In the genomic region with DNA sequence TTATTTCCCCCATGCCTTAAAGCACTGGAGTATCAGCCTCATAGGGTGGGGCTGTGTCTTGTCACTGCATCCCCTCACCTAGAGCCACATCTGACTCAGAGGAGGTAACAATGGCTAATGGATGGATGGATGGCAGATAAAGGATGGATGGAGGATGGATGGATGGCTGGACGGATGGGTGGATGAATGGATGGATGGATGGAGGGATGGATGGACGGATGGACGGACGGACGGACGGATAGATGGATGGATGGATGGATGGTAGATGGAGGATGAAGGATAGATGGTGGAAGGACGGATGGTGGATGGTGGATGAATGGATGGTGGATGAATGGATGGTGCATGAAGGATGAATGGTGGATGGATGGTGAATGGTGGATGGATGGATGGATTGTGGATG, we compare ENCODE assay signal across 20 cellular contexts.
"Had no signal": no experiment of that assay in that cellular context is flagged by ENCODE, and none has a peak within 500 bp of the region (broad histone marks: within the 10 kb centered on the region; RNA-seq: fewer than 3 reads in every experiment).

No MANE protein-coding gene starts in this region.

- H3K27ac ChIP-seq: colonic mucosa, epithelial cell of prostate, esophagus squamous epithelium, heart right ventricle, left lung, lower lobe of right lung had no signal

- H3K4me1 ChIP-seq: colonic mucosa, heart right ventricle, left lung, lower lobe of right lung had no signal

- H3K36me3 ChIP-seq: colonic mucosa, esophagus squamous epithelium, gastrocnemius medialis, heart right ventricle, left lung, lower lobe of right lung had no signal

- H3K27me3 ChIP-seq: colonic mucosa, esophagus squamous epithelium, gastrocnemius medialis, left lung had no signal

- DNase-seq: colonic mucosa; cortex of kidney; effector CD8-positive, alpha-beta T cell; effector memory CD8-positive, alpha-beta T cell; endodermal cell; erythroblast; esophagus squamous epithelium; foreskin fibroblast; foreskin melanocyte; glutamatergic neuron; head of caudate nucleus; heart right ventricle; hippocampal formation; left cardiac atrium; lower lobe of right lung; mesenchymal stem cell; mucosa of descending colon had no signal

- H3K9me3 ChIP-seq: colonic mucosa, esophagus squamous epithelium, gastrocnemius medialis, heart right ventricle, left lung, lower lobe of right lung, mucosa of descending colon had no signal

- H3K4me3 ChIP-seq: colonic mucosa, esophagus squamous epithelium, gastrocnemius medialis, heart right ventricle, left lung, lower lobe of right lung, mucosa of descending colon had no signal
